15 cellular contexts compared by ENCODE assay signal in the genomic region with DNA sequence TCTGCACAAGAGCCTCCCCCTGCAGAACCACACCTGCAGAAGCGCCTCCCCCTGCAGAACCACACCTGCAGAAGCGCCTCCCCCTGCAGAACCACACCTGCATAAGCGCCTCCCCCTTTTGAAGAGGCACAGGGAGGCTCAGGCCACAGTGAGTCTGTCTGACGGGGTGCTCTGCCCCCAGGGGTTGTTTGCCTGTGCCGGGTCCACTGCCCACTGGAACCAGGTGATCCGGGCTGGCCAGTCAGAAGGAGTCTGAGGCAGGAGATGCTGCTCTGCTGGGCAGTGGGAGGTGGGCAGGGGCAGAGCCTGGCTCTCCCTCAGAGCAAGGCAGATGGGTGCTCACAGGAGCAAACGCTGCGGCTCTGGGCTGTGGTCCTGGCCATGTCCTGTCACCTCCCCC.
A peak's percentile ranks its signal among the peaks of the same experiment; 100 is the strongest.
DNase-seq lines count a peak whose midpoint lies in the region; ATAC-seq and TF ChIP-seq lines count a peak whose summit lies in the region.
"Had no signal": no experiment of that assay in that cellular context is flagged by ENCODE, and none has a peak within 500 bp of the region (broad histone marks: within the 10 kb centered on the region; RNA-seq: fewer than 3 reads in every experiment).

No MANE protein-coding gene starts in this region.

- H3K4me2 ChIP-seq in BLaER1 treated with 17β-estradiol and CSF1 and Interleukin-3, amounts not matched to agents 10 nM and 100 nM = peak overlapping the region; percentile 83 to 95 (median 92); a peak in 21 of 22 replicates

- TF ChIP-seq EP300 in ovary (IDR thresholded peaks at IDR 0.05) = no peak

- TF ChIP-seq CTCF in ovary (IDR thresholded peaks at IDR 0.05) = no peak

- peak; percentile 42 for ATAC-seq in left colon
- ATAC-seq in GM18858 (IDR thresholded peaks at IDR 0.05; ENCODE audit: unreplicated experiment) = no peak
- ATAC-seq: K562 had no signal

- TF ChIP-seq POLR2A in ovary (IDR thresholded peaks at IDR 0.05) = no peak

- no peaks in the 10 kb centered on the region for H3K27me3 ChIP-seq in BLaER1 treated with 17β-estradiol and CSF1 and Interleukin-3, amounts not matched to agents 10 nM and 100 nM
- H3K27me3 ChIP-seq in H7 (ENCODE audit: control insufficient read depth, insufficient read depth, low read length) (no peaks in the 10 kb centered on the region), ovary (no peaks in the 10 kb centered on the region)

- 89 to 95% (median 95%) methylated on average over 7 to 8 of the region's 8 CpGs for WGBS in ovary, 3 donors

- peak overlapping the region in 1 of 10 experiments; percentile 17; a peak in 1 of 20 replicates for H3K4me3 ChIP-seq in BLaER1 treated with 17β-estradiol and CSF1 and Interleukin-3, amounts not matched to agents 10 nM and 100 nM
- no peak overlapping the region for H3K4me3 ChIP-seq in H7 (ENCODE audit: insufficient read depth, low read depth, low read length)
- H3K4me3 ChIP-seq in ovary = no peak overlapping the region
- H3K4me3 ChIP-seq: K562 had no signal

- DNase-seq in H7 (peak; percentile 36), left colon (no peak), ovary (peak in 3 of 5 donors; percentile 10 to 29 (median 15)), medulla oblongata (ENCODE audit: extremely low spot score) (no peak), epidermal melanocyte (ENCODE audit: insufficient read length, low spot score) (no peak)
- DNase-seq: DMS153, HCEC 1CT, NCI-H1436 treated with DMSO at 0.1 percent for 48 hours, NCI-H2081, NCI-H524, OCI-M1 had no signal

- H3K9ac ChIP-seq in BLaER1 treated with 17β-estradiol and CSF1 and Interleukin-3, amounts not matched to agents 10 nM and 100 nM = peak overlapping the region in 9 of 11 experiments; percentile 53 to 82 (median 78); a peak in 14 of 22 replicates

- no peaks in the 10 kb centered on the region for H4K20me1 ChIP-seq in BLaER1 treated with 17β-estradiol and CSF1 and Interleukin-3, amounts not matched to agents 10 nM and 100 nM

- H3K9me3 ChIP-seq in BLaER1 treated with 17β-estradiol and CSF1 and Interleukin-3, amounts not matched to agents 10 nM and 100 nM (replicated peaks in 1 of 11) = no peaks in the 10 kb centered on the region
- no peaks in the 10 kb centered on the region for H3K9me3 ChIP-seq in ovary

- H3K4me1 ChIP-seq in BLaER1 treated with 17β-estradiol and CSF1 and Interleukin-3, amounts not matched to agents 10 nM and 100 nM = peaks cover 66 to 100% (median 99%) of the 10 kb centered on the region in 10 experiments
- H3K4me1 ChIP-seq in ovary (ENCODE audit: insufficient read depth) = peaks cover 18% of the 10 kb centered on the region

- H3K36me3 ChIP-seq in BLaER1 treated with 17β-estradiol and CSF1 and Interleukin-3, amounts not matched to agents 10 nM and 100 nM = no peaks in the 10 kb centered on the region
- H3K36me3 ChIP-seq in H7 (replicated peaks; ENCODE audit: control insufficient read depth, insufficient read depth, low read length) = no peaks in the 10 kb centered on the region
- no peaks in the 10 kb centered on the region for H3K36me3 ChIP-seq in ovary

- peak overlapping the region in 9 of 11 experiments; percentile 77 to 96 (median 91); a peak in 18 of 22 replicates for H3K27ac ChIP-seq in BLaER1 treated with 17β-estradiol and CSF1 and Interleukin-3, amounts not matched to agents 10 nM and 100 nM
- no peak overlapping the region for H3K27ac ChIP-seq in ovary
- H3K27ac ChIP-seq: RWPE1 had no signal

- intact Hi-C loops in left colon (cut with DNase I, micrococcal nuclease) = no loop called here
- intact Hi-C loops in ovary (cut with DNase I) = no loop called here

Comparison
In these comparisons a context has a peak if more than half of its experiments do, and no peak if none do; other contexts are left out.
1. H3K27ac ChIP-seq: peak in BLaER1 treated with 17β-estradiol and CSF1 and Interleukin-3, amounts not matched to agents 10 nM and 100 nM (9 of 11); none in ovary (0 of 2).
2. DNase-seq: peak in H7 (single experiment) and ovary (3 of 5); none in left colon (0 of 2), medulla oblongata (single experiment) and epidermal melanocyte (single experiment).